16 cellular contexts compared by ENCODE assay signal in the genomic region with DNA sequence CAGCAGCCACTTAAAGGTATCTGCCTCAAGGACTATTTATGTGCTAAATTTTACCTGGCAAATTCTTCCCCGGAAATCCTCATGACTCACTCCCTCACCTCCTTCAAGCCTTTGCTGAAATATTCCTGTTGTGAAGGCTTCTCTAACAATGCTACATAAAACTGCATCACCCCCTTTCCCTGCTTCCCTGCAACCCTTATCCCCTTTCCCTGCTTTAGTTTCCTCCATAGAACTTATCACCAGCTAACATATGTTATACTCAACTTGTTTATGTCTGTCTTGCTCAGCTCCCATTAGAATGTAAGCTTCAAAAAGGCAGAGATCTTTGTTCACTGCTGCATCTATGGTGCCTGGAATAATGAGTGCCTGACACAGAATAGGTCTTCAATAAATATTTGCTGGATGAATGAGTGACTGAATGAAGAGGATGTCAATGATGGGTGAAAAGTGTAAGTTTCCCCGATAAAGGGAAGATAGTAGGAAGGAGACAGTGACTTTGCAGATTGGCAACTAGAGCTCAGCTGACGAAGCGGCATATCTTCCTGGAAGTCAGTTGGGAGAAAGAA. TPM values are rescaled to one million over a fixed set of nuclear protein-coding genes. Genes with fewer than 3 reads are reported as not detected.
"Had no signal": no experiment of that assay in that cellular context is flagged by ENCODE, and none has a peak within 500 bp of the region (broad histone marks: within the 10 kb centered on the region; RNA-seq: fewer than 3 reads in every experiment).

No MANE protein-coding gene starts in this region.

- H3K27me3 ChIP-seq: adrenal gland, hepatocyte, suprapubic skin had no signal

- DNase-seq: activated CD4-positive, alpha-beta memory T cell treated with anti-CD3 and anti-CD28 coated beads, Interleukin-2, amount 10 ng/mL, durations not matched to agents 7 days and 5 days; activated CD4-positive, alpha-beta T cell treated with anti-CD3 and anti-CD28 coated beads for 4 hours; activated effector memory CD4-positive, alpha-beta T cell treated with anti-CD3 and anti-CD28 coated beads, Interleukin-2, amount 50 U/mL, for 16 hours; activated T-cell treated with anti-CD3 and anti-CD28 coated beads, Interleukin-2, amount 50 U/mL, for 24 hours; adrenal gland; effector memory CD8-positive, alpha-beta T cell; left ventricle myocardium superior; mesenchymal stem cell; posterior cingulate gyrus; stimulated activated CD4-positive, alpha-beta T cell treated with anti-CD3 and anti-CD28 coated beads, Interleukin-4, amount 100 ng/mL, for 24 hours; T-helper 1 cell; T1000 had no signal

- ATAC-seq: effector memory CD8-positive, alpha-beta T cell; esophagus mucosa; left ventricle myocardium superior had no signal

- H3K4me2 ChIP-seq: hepatocyte had no signal

- H3K27ac ChIP-seq: adrenal gland, coronary artery, hepatocyte, suprapubic skin had no signal

- H2AFZ ChIP-seq: hepatocyte had no signal

- H3K4me3 ChIP-seq: adrenal gland, coronary artery, hepatocyte, suprapubic skin had no signal

- H3K9me3 ChIP-seq: adrenal gland, suprapubic skin had no signal

- H3K79me2 ChIP-seq: hepatocyte had no signal

- H3K36me3 ChIP-seq: adrenal gland, suprapubic skin had no signal

RNA-seq across cellular contexts. Expression of gene ZNF366, which starts 54.3 kb away (rescaled TPM):
- total RNA-seq: activated CD4-positive, alpha-beta memory T cell treated with anti-CD3 and anti-CD28 coated beads, Interleukin-2, amount 10 ng/mL, durations not matched to agents 7 days and 5 days had no signal
- polyA plus RNA-seq: hepatocyte had no signal
